Comparison of ENCODE assay signal across 14 cellular contexts in the genomic region with DNA sequence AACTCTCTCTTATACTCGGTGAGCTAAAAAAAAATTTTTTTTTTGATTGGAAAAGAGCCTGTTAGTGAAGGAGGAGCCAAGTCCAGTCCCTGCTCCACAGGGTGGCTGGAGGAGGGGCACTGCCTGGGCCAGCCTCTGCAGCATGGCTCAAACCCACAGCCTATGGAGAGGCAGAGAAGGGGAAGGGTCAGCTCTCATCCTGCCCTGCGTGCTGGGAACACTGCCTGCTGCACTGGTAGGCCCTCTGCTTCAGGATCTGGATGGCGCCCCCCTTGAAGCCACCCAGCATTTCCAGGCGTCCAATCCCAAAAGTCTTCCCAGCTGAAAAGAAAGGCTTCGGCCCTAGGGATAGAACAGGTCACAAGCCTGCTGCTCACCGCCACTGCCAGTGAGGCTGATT. TPM values are rescaled to one million over a fixed set of nuclear protein-coding genes. Genes with fewer than 3 reads are reported as not detected.
A peak's percentile ranks its signal among the peaks of the same experiment; 100 is the strongest.
DNase-seq lines count a peak whose midpoint lies in the region; ATAC-seq, FAIRE-seq and TF ChIP-seq lines count a peak whose summit lies in the region.
"Had no signal": no experiment of that assay in that cellular context is flagged by ENCODE, and none has a peak within 500 bp of the region (broad histone marks: within the 10 kb centered on the region; RNA-seq: fewer than 3 reads in every experiment).

No MANE protein-coding gene starts in this region.

- no peaks in the 10 kb centered on the region for H3K27me3 Mint-ChIP-seq in endodermal cell (ENCODE audit: insufficient read depth)

- peak overlapping the region; percentile 55 for H3K27ac ChIP-seq in WERI-Rb-1
- peak overlapping the region; percentile 18 for H3K27ac ChIP-seq in endodermal cell (ENCODE audit: low read depth, low read length)

- no peaks in the 10 kb centered on the region for H3K36me3 ChIP-seq in WERI-Rb-1
- no peaks in the 10 kb centered on the region for H3K36me3 ChIP-seq in endodermal cell (ENCODE audit: control insufficient read depth, insufficient read depth, low read length)

- H3K4me3 Mint-ChIP-seq in endodermal cell: no peak overlapping the region
- H3K4me3 Mint-ChIP-seq: CD14-positive monocyte had no signal

- H3K9ac ChIP-seq in endodermal cell (ENCODE audit: extremely low read depth, low read length, poor library complexity, severe bottlenecking): no peak overlapping the region

- DNase-seq in WERI-Rb-1: peak; percentile 56
- DNase-seq in endodermal cell: peak; percentile 86
- DNase-seq in left kidney (ENCODE audit: low read depth, low spot score): peak; percentile 26
- DNase-seq in ureter (ENCODE audit: low spot score): no peak
- DNase-seq in frontal cortex (ENCODE audit: low spot score in 2 of 2): no peak
- no peak for DNase-seq in COLO668 (lab: John Stamatoyannopoulos, UW; ENCODE audit: unreplicated experiment)
- DNase-seq: ACHN, AML-193, COR-L47, KBM-7, NCI-H146, NCI-H2081 treated with DMSO at 0.1 percent for 48 hours had no signal

- TF ChIP-seq CTCF in WERI-Rb-1 (IDR thresholded peaks at IDR 0.05; ENCODE audit: low read depth, low read length) (no peak), endodermal cell (conservative IDR thresholded peaks at IDR 0.05) (no peak)

- H3K27me3 ChIP-seq in WERI-Rb-1 (ENCODE audit: insufficient read depth, low read depth, severe bottlenecking): no peaks in the 10 kb centered on the region
- no peaks in the 10 kb centered on the region for H3K27me3 ChIP-seq in endodermal cell (ENCODE audit: control insufficient read depth, insufficient read depth, low read length, poor library complexity, severe bottlenecking)

- peaks cover 9% of the 10 kb centered on the region for H3K4me1 ChIP-seq in endodermal cell (ENCODE audit: control insufficient read depth, insufficient read depth, low read length)

- no peak overlapping the region for H3K4me3 ChIP-seq in WERI-Rb-1 (ENCODE audit: low read depth, low read length)
- no peak overlapping the region for H3K4me3 ChIP-seq in endodermal cell (ENCODE audit: low read length)

- WGBS in endodermal cell (ENCODE audit: insufficient coverage in 1 of 2, insufficient read length in 1 of 2), 2 experiments: 68 to 75% methylated on average over 6 of the region's 6 CpGs

- peaks cover 28% of the 10 kb centered on the region for H3K4me1 Mint-ChIP-seq in endodermal cell

- ATAC-seq in GM18511 (IDR thresholded peaks at IDR 0.05; ENCODE audit: unreplicated experiment): no peak

- H3K9me3 Mint-ChIP-seq in endodermal cell: no peaks in the 10 kb centered on the region
- H3K9me3 Mint-ChIP-seq: CD14-positive monocyte had no signal

- no peak for FAIRE-seq in frontal cortex (lab: Jason Lieb, UNC)

- H3K9me3 ChIP-seq in WERI-Rb-1 (ENCODE audit: severe bottlenecking) (no peaks in the 10 kb centered on the region), endodermal cell (ENCODE audit: control insufficient read depth, low read length) (no peaks in the 10 kb centered on the region)

- no peaks in the 10 kb centered on the region for H3K36me3 Mint-ChIP-seq in endodermal cell (ENCODE audit: low read depth)
- H3K36me3 Mint-ChIP-seq: CD14-positive monocyte had no signal

- H3K27ac Mint-ChIP-seq in endodermal cell: no peak overlapping the region

RNA-seq across cellular contexts. Expression of gene CACNA2D2, which starts 48.8 kb away (rescaled TPM):
- total RNA-seq in endodermal cell: 10 to 100 TPM; 17.6 to 20.7 TPM
- 16.2 TPM for polyA plus RNA-seq in endodermal cell (2013, experiment 1 of 2)
- polyA plus RNA-seq in endodermal cell (2013, experiment 2 of 2): 12.9 TPM
- 2.6 TPM for total RNA-seq in ureter
- 2.4 TPM for total RNA-seq in frontal cortex

Comparison
In these comparisons a context has a peak if more than half of its experiments do, and no peak if none do; other contexts are left out.
1. DNase-seq: peak in WERI-Rb-1 (single experiment), endodermal cell (single experiment) and left kidney (single experiment); none in ureter (single experiment), frontal cortex (0 of 2) and COLO668 (single experiment).